Comparison of ENCODE assay signal across 2 cellular contexts in the genomic region with DNA sequence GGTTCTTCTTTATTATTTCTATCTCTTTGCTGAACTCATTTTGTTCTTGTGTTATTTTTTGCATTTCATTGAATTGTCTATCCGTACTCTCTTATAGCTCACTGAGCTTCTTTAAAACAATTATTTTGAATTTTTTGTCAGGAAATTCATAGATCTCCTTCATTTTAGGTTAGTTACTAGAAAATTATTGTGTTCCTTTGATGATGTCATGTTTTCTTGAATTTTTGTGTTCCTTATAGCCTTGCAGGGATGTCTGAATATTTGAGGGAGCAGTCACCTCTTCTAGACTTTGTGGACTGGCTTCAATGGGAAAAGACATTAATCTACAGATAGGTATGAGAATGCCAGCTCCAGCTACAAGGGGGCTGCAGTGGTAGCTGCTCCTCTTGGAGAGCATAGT.
TF ChIP-seq lines count a peak whose summit lies in the region.

No MANE protein-coding gene starts in this region.

TF ChIP-seq in HepG2, 621 proteins besides CTCF, POLR2A, EP300 and RAD21:
- TF ChIP-seq ATF7 (IDR thresholded peaks at IDR 0.05), result peak; percentile 89
- TF ChIP-seq ATF7 (CRISPR knock-in tag; IDR thresholded peaks at IDR 0.05), result no peak
- no peak for TF ChIP-seq ZNF570 (CRISPR knock-in tag; IDR thresholded peaks at IDR 0.05; ENCODE audit: borderline replicate concordance)
- 0 out of 2 replicates have a peak, but pooled peaks have one; percentile 2 for TF ChIP-seq CREB1 (IDR thresholded peaks at IDR 0.05)
- TF ChIP-seq CREB1 (CRISPR knock-in tag; IDR thresholded peaks at IDR 0.05), result no peak

TF ChIP-seq in K562, 482 proteins besides CTCF, POLR2A, EP300 and RAD21:
- TF ChIP-seq, protein P1, sequence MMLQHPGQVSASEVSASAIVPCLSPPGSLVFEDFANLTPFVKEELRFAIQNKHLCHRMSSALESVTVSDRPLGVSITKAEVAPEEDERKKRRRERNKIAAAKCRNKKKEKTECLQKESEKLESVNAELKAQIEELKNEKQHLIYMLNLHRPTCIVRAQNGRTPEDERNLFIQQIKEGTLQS (IDR thresholded peaks at IDR 0.05), result peak; percentile 57
- TF ChIP-seq, protein P1 (CRISPR knock-in tag; conservative IDR thresholded peaks at IDR 0.05), result no peak
- TF ChIP-seq ATF7 (IDR thresholded peaks at IDR 0.05), result peak; percentile 37; the same call in 1 of the 2 replicates
- TF ChIP-seq, protein P2, sequence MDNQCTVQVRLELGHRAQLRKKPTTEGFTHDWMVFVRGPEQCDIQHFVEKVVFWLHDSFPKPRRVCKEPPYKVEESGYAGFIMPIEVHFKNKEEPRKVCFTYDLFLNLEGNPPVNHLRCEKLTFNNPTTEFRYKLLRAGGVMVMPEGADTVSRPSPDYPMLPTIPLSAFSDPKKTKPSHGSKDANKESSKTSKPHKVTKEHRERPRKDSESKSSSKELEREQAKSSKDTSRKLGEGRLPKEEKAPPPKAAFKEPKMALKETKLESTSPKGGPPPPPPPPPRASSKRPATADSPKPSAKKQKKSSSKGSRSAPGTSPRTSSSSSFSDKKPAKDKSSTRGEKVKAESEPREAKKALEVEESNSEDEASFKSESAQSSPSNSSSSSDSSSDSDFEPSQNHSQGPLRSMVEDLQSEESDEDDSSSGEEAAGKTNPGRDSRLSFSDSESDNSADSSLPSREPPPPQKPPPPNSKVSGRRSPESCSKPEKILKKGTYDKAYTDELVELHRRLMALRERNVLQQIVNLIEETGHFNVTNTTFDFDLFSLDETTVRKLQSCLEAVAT (IDR thresholded peaks at IDR 0.05), result no peak
